ENCODE assay signal across 9 cellular contexts in genomic region chr17:81928497-81929252, GRCh38. TPM values are rescaled to one million over a fixed set of nuclear protein-coding genes. Genes with fewer than 3 reads are reported as not detected.
DNase-seq lines count a peak whose midpoint lies in the region; TF ChIP-seq lines count a peak whose summit lies in the region.
"Had no signal": no experiment of that assay in that cellular context is flagged by ENCODE, and none has a peak within 500 bp of the region (broad histone marks: within the 10 kb centered on the region; RNA-seq: fewer than 3 reads in every experiment).

No MANE protein-coding gene starts in this region.

- H3K36me3 ChIP-seq in endocrine pancreas (ENCODE audit: control insufficient read depth, insufficient read depth, low read length): no peaks in the 10 kb centered on the region
- no peaks in the 10 kb centered on the region for H3K36me3 ChIP-seq in osteoblast (ENCODE audit: insufficient read depth, low read length)

- H3K9me3 ChIP-seq in endocrine pancreas (ENCODE audit: control insufficient read depth, low read length): no peaks in the 10 kb centered on the region
- H3K9me3 ChIP-seq in osteoblast (ENCODE audit: low read depth, low read length): no peaks in the 10 kb centered on the region

- peaks cover 34% of the 10 kb centered on the region for H3K79me2 ChIP-seq in osteoblast (ENCODE audit: insufficient read depth, low read length)

- H3K27me3 ChIP-seq in endocrine pancreas (ENCODE audit: control insufficient read depth, insufficient read depth, low read length) (no peaks in the 10 kb centered on the region), osteoblast (ENCODE audit: insufficient read depth, low read length) (no peaks in the 10 kb centered on the region)

- DNase-seq in ELF-1 (ENCODE audit: low read depth, low spot score) (peak; percentile 54), NCI-H748 (lab: John Stamatoyannopoulos, UW; ENCODE audit: unreplicated experiment) (peak; percentile 56), osteoblast (ENCODE audit: insufficient read length, low spot score, missing footprints) (peak; percentile 96), DMS79 treated with DMSO at 0.1 percent for 48 hours (lab: John Stamatoyannopoulos, UW) (no peak), medulla oblongata (ENCODE audit: extremely low spot score) (no peak), COLO829 (ENCODE audit: low spot score) (no peak), UCSD-AML1 (lab: John Stamatoyannopoulos, UW; ENCODE audit: unreplicated experiment) (no peak)

- no peak overlapping the region for H3K27ac ChIP-seq in osteoblast (ENCODE audit: low read depth, low read length)

- H4K20me1 ChIP-seq in osteoblast (ENCODE audit: insufficient read depth, low read length): peaks cover 21% of the 10 kb centered on the region

- H3K4me3 ChIP-seq in endocrine pancreas (ENCODE audit: control insufficient read depth, insufficient read depth, low read length) (no peak overlapping the region), osteoblast (ENCODE audit: insufficient read depth, low read length) (peak overlapping the region; percentile 89)

- H3K9ac ChIP-seq in endocrine pancreas (ENCODE audit: control insufficient read depth, insufficient read depth, low read length): peak overlapping the region; percentile 82

- H3K4me2 ChIP-seq in osteoblast (ENCODE audit: insufficient read depth, low read length): peak overlapping the region; percentile 88

- H2AFZ ChIP-seq in osteoblast (ENCODE audit: low read length): peak overlapping the region; percentile 70

- no peak for TF ChIP-seq CTCF in osteoblast (IDR thresholded peaks at IDR 0.05; ENCODE audit: extremely low read depth, low read depth, low read length)

- H3K4me1 ChIP-seq in endocrine pancreas (ENCODE audit: control insufficient read depth, insufficient read depth, low read length) (no peaks in the 10 kb centered on the region), osteoblast (ENCODE audit: insufficient read depth, low read length) (peaks cover 21% of the 10 kb centered on the region)

RNA-seq across cellular contexts. Expression of gene MAFG, which starts 1.1 kb away (rescaled TPM):
- total RNA-seq in osteoblast: 27.1 and 32.6 TPM in 2 replicates

RNA-seq across cellular contexts. Expression of gene PYCR1, which starts 8.4 kb away (rescaled TPM):
- total RNA-seq in osteoblast: 121 and 141 TPM in 2 replicates

RNA-seq across cellular contexts. Expression of gene SIRT7, which starts 10.7 kb away (rescaled TPM):
- total RNA-seq in osteoblast: 15.0 and 22.1 TPM in 2 replicates

RNA-seq across cellular contexts. Expression of gene PCYT2, which starts 17.5 kb away (rescaled TPM):
- total RNA-seq in osteoblast: 61.6 and 67.0 TPM in 2 replicates

RNA-seq across cellular contexts. Expression of gene MYADML2, which starts 18.4 kb away (rescaled TPM):
- not detected in 2 replicates for total RNA-seq in osteoblast
- total RNA-seq: T-helper 1 cell treated with Interleukin-12 subunit alpha and Interleukin-12 subunit beta and Interleukin-4 antibody, amounts not matched to agents 30 ng/mL and 1 ng/mL, for 36 hours had no signal

Comparison
In these comparisons a context has a peak if more than half of its experiments do, and no peak if none do; other contexts are left out.
1. DNase-seq: peak in ELF-1 (single experiment), NCI-H748 (single experiment) and osteoblast (single experiment); none in DMS79 treated with DMSO at 0.1 percent for 48 hours (single experiment), medulla oblongata (single experiment), COLO829 (single experiment) and UCSD-AML1 (single experiment).